In genomic region chr15:45077391-45077790, GRCh38 we compare ENCODE assay signal across 1 cellular context.
TF ChIP-seq lines count a peak whose summit lies in the region.

No MANE protein-coding gene starts in this region.

TF ChIP-seq in HEK293, 187 proteins besides CTCF, POLR2A, EP300 and RAD21:
- TF ChIP-seq OSR2 (tag by site-specific recombination; IDR thresholded peaks at IDR 0.05) (peak; percentile 39; the same call in 1 of the 2 replicates), FEZF1 (tag by site-specific recombination; IDR thresholded peaks at IDR 0.05) (peak; percentile 70)
